ENCODE assay signal across 30 cellular contexts in the genomic region with DNA sequence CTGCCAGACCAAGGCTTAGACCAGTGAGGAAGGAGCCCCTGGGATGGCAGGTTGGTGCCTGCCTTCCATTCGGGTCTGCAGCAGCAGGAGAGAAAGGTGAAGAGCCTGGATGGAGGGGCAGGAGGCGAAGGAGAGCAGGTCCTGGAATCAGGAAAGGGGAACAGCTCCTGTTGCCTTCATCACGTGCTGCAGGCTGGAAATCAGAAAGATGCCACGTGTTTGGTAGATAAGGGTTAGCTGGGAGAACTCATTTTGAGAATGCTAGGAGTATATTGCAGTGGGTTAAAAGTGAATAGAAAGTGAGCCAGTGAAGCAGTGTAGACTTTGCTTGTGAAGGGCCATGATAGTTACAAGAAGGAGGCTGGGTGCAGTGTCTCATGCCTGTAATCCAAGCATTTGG.
"Had no signal": no experiment of that assay in that cellular context is flagged by ENCODE, and none has a peak within 500 bp of the region (broad histone marks: within the 10 kb centered on the region; RNA-seq: fewer than 3 reads in every experiment).

No MANE protein-coding gene starts in this region.

- H3K27me3 ChIP-seq: neural progenitor cell, neutrophil, ovary, spleen, suprapubic skin, testis, tibial artery, transverse colon, upper lobe of right lung, uterus had no signal

- H2AFZ ChIP-seq: neural progenitor cell, parathyroid adenoma had no signal

- H3K36me3 ChIP-seq: neural progenitor cell, neutrophil, ovary, spleen, suprapubic skin, tibial artery, transverse colon, upper lobe of right lung, uterus had no signal

- H3K27ac ChIP-seq: neural progenitor cell, neutrophil, ovary, parathyroid adenoma, psoas muscle, skin epidermis, spleen, suprapubic skin, testis, tibial artery, transverse colon, upper lobe of right lung, uterus had no signal

- H3K9me3 ChIP-seq: neutrophil, psoas muscle, testis, transverse colon, upper lobe of right lung, uterus had no signal

- DNase-seq: naive thymus-derived CD4-positive, alpha-beta T cell; natural killer cell; nucleus accumbens; ovary; posterior cingulate gyrus; psoas muscle; right cardiac atrium; spleen; stimulated activated CD4-positive, alpha-beta T cell treated with anti-CD3 and anti-CD28 coated beads, Interleukin-12 subunit alpha, Interleukin-12 subunit beta, amount 100 ng/mL, for 4 hours; stimulated activated CD4-positive, alpha-beta T cell treated with anti-CD3 and anti-CD28 coated beads, Interleukin-1b, Interleukin-23, amount 100 ng/mL, for 48 hours; stimulated activated CD4-positive, alpha-beta T cell treated with anti-CD3 and anti-CD28 coated beads, Interleukin-4, amount 100 ng/mL, for 1 hour; stimulated activated CD4-positive, alpha-beta T cell treated with anti-CD3 and anti-CD28 coated beads, Interleukin-4, amount 100 ng/mL, for 4 hours; stimulated activated CD8-positive, alpha-beta memory T cell treated with anti-CD3 and anti-CD28 coated beads, Interleukin-4, amount 100 ng/mL, for 48 hours; stimulated activated naive CD4-positive, alpha-beta T cell; stimulated activated naive CD8-positive, alpha-beta T cell treated with anti-CD3 and anti-CD28 coated beads, Interleukin-15, amount 100 ng/mL, for 72 hours; stimulated activated naive CD8-positive, alpha-beta T cell treated with anti-CD3 and anti-CD28 coated beads, Interleukin-15, Interleukin-2, amounts not matched to agents 100 U/mL and 50 U/mL, for 24 hours; substantia nigra; testis; tibial artery; transverse colon; upper lobe of right lung; uterus had no signal

- H3K4me1 ChIP-seq: parathyroid adenoma, psoas muscle, spleen, suprapubic skin, testis, tibial artery, transverse colon, upper lobe of right lung, uterus had no signal

- H3K4me2 ChIP-seq: neural progenitor cell, smooth muscle cell had no signal

- H3K9ac ChIP-seq: neural progenitor cell, parathyroid adenoma had no signal

- H3K4me3 ChIP-seq: neural progenitor cell, ovary, psoas muscle, skin epidermis, smooth muscle cell, spleen, suprapubic skin, testis, tibial artery, transverse colon, upper lobe of right lung, uterus had no signal

- H3K79me2 ChIP-seq: parathyroid adenoma had no signal

- ATAC-seq: naive thymus-derived CD4-positive, alpha-beta T cell; natural killer cell; psoas muscle; right cardiac atrium; sciatic nerve; stimulated activated memory B cell treated with anti-CD40 and anti-IgM and Interleukin-4, amounts not matched to agents 10 μg/mL and 1 μg/mL and 100 μg/mL, for 72 hours; stimulated activated naive CD8-positive, alpha-beta T cell treated with anti-CD3 and anti-CD28 coated beads, Interleukin-15, amount 100 ng/mL, for 72 hours; stimulated activated naive CD8-positive, alpha-beta T cell treated with anti-CD3 and anti-CD28 coated beads, Interleukin-15, Interleukin-2, amounts not matched to agents 100 U/mL and 50 U/mL, for 24 hours; upper lobe of right lung had no signal
